Comparison of ENCODE assay signal across 14 cellular contexts in genomic region chr19:46981296-46981695, GRCh38. TPM values are rescaled to one million over a fixed set of nuclear protein-coding genes. Genes with fewer than 3 reads are reported as not detected.
DNase-seq lines count a peak whose midpoint lies in the region; ATAC-seq and TF ChIP-seq lines count a peak whose summit lies in the region.
"Had no signal": no experiment of that assay in that cellular context is flagged by ENCODE, and none has a peak within 500 bp of the region (broad histone marks: within the 10 kb centered on the region; RNA-seq: fewer than 3 reads in every experiment).

No MANE protein-coding gene starts in this region.

- H3K4me3 ChIP-seq in adipocyte (ENCODE audit: low read length) (no peak overlapping the region), right lobe of liver (no peak overlapping the region), suprapubic skin (no peak overlapping the region), lower leg skin (ENCODE audit: low read depth, poor library complexity, severe bottlenecking) (no peak overlapping the region)

- H3K9me3 ChIP-seq in adipocyte (ENCODE audit: control insufficient read depth, low read length) (no peaks in the 10 kb centered on the region), right lobe of liver (no peaks in the 10 kb centered on the region), suprapubic skin (no peaks in the 10 kb centered on the region)

- H3K36me3 Mint-ChIP-seq in activated CD4-positive, alpha-beta T cell treated with anti-CD3 and anti-CD28 coated beads, Interleukin-2, amount 10 ng/mL, durations not matched to agents 24 days and 14 days (ENCODE audit: low read depth) = peaks cover 4% of the 10 kb centered on the region
- no peaks in the 10 kb centered on the region for H3K36me3 Mint-ChIP-seq in activated naive CD4-positive, alpha-beta T cell treated with anti-CD3 and anti-CD28 coated beads, Interleukin-2, amount 10 ng/mL, durations not matched to agents 7 days and 5 days

- H3K27ac ChIP-seq in right lobe of liver (peak overlapping the region in 2 of 3 donors; percentile 45 to 97), suprapubic skin (peak overlapping the region; percentile 43)

- CTCF ChIA-PET in activated naive CD4-positive, alpha-beta T cell treated with anti-CD3 and anti-CD28 coated beads, Interleukin-2, amount 10 ng/mL, durations not matched to agents 7 days and 5 days (lab: Charles Lee) = no interaction called here

- H3K36me3 ChIP-seq in adipocyte (ENCODE audit: control insufficient read depth, insufficient read depth, low read length, severe bottlenecking) (no peaks in the 10 kb centered on the region), right lobe of liver (no peaks in the 10 kb centered on the region), suprapubic skin (no peaks in the 10 kb centered on the region)

- H3K27me3 ChIP-seq in adipocyte (replicated peaks; ENCODE audit: control insufficient read depth, insufficient read depth, low read length) (no peaks in the 10 kb centered on the region), right lobe of liver (no peaks in the 10 kb centered on the region), suprapubic skin (no peaks in the 10 kb centered on the region)

- no peak for DNase-seq in activated CD4-positive, alpha-beta T cell treated with anti-CD3 and anti-CD28 coated beads, Interleukin-2, amount 10 ng/mL, durations not matched to agents 24 days and 14 days
- DNase-seq in activated CD4-positive, alpha-beta T cell treated with anti-CD3 and anti-CD28 coated beads, Interleukin-2, amount 50 U/mL, for 48 hours = no peak
- DNase-seq in adipocyte (ENCODE audit: low read depth) = no peak
- DNase-seq in right lobe of liver = no peak
- no peak for DNase-seq in suprapubic skin (ENCODE audit: low spot score in 2 of 2)
- no peak for DNase-seq in lower leg skin (ENCODE audit: low spot score in 2 of 2)
- no peak for DNase-seq in activated naive CD4-positive, alpha-beta T cell treated with anti-CD3 and anti-CD28 coated beads, Interleukin-2, amount 10 ng/mL, durations not matched to agents 7 days and 5 days
- DNase-seq: DMS153; left cardiac atrium; NCI-H1417 treated with DMSO at 0.1 percent for 48 hours; NCI-H524 treated with DMSO at 0.1 percent for 48 hours; stimulated activated CD4-positive, alpha-beta T cell treated with anti-CD3 and anti-CD28 coated beads, Interleukin-15, amount 100 ng/mL, for 24 hours had no signal

- no peak for TF ChIP-seq CTCF in right lobe of liver (IDR thresholded peaks at IDR 0.05)
- TF ChIP-seq CTCF in suprapubic skin (IDR thresholded peaks at IDR 0.05) = no peak
- TF ChIP-seq CTCF in lower leg skin (IDR thresholded peaks at IDR 0.05) = no peak

- peak overlapping the region; percentile 20 for H3K9ac ChIP-seq in adipocyte (ENCODE audit: low read length)

- no peak for ATAC-seq in right lobe of liver
- ATAC-seq in GM18861 (IDR thresholded peaks at IDR 0.05; ENCODE audit: unreplicated experiment) = no peak
- ATAC-seq: left cardiac atrium had no signal

- TF ChIP-seq POLR2A in right lobe of liver (IDR thresholded peaks at IDR 0.05) (no peak), suprapubic skin (IDR thresholded peaks at IDR 0.05) (no peak), lower leg skin (IDR thresholded peaks at IDR 0.05) (no peak)

- H3K9me3 Mint-ChIP-seq in activated CD4-positive, alpha-beta T cell treated with anti-CD3 and anti-CD28 coated beads, Interleukin-2, amount 10 ng/mL, durations not matched to agents 24 days and 14 days = no peaks in the 10 kb centered on the region
- H3K9me3 Mint-ChIP-seq in activated naive CD4-positive, alpha-beta T cell treated with anti-CD3 and anti-CD28 coated beads, Interleukin-2, amount 10 ng/mL, durations not matched to agents 7 days and 5 days = no peaks in the 10 kb centered on the region

- no peak overlapping the region for H3K4me3 Mint-ChIP-seq in activated CD4-positive, alpha-beta T cell treated with anti-CD3 and anti-CD28 coated beads, Interleukin-2, amount 10 ng/mL, durations not matched to agents 24 days and 14 days
- no peak overlapping the region for H3K4me3 Mint-ChIP-seq in activated naive CD4-positive, alpha-beta T cell treated with anti-CD3 and anti-CD28 coated beads, Interleukin-2, amount 10 ng/mL, durations not matched to agents 7 days and 5 days

- intact Hi-C loops in activated CD4-positive, alpha-beta T cell treated with anti-CD3 and anti-CD28 coated beads, Interleukin-2, amount 10 ng/mL, durations not matched to agents 24 days and 14 days (cut with micrococcal nuclease) = no loop called here
- intact Hi-C loops in right lobe of liver (cut with DNase I) (no loop called here), lower leg skin (cut with DNase I; ENCODE audit: low total_unique reads) (no loop called here)

- peaks cover 15% of the 10 kb centered on the region for H3K4me1 Mint-ChIP-seq in activated CD4-positive, alpha-beta T cell treated with anti-CD3 and anti-CD28 coated beads, Interleukin-2, amount 10 ng/mL, durations not matched to agents 24 days and 14 days
- peaks cover 7% of the 10 kb centered on the region for H3K4me1 Mint-ChIP-seq in activated naive CD4-positive, alpha-beta T cell treated with anti-CD3 and anti-CD28 coated beads, Interleukin-2, amount 10 ng/mL, durations not matched to agents 7 days and 5 days

- H3K27me3 Mint-ChIP-seq in activated CD4-positive, alpha-beta T cell treated with anti-CD3 and anti-CD28 coated beads, Interleukin-2, amount 10 ng/mL, durations not matched to agents 24 days and 14 days = no peaks in the 10 kb centered on the region
- H3K27me3 Mint-ChIP-seq in activated naive CD4-positive, alpha-beta T cell treated with anti-CD3 and anti-CD28 coated beads, Interleukin-2, amount 10 ng/mL, durations not matched to agents 7 days and 5 days = no peaks in the 10 kb centered on the region

- 40% methylated on average over 4 of the region's 5 CpGs for WGBS in right lobe of liver (ENCODE audit: insufficient coverage, low coverage, low lambda C conversion rate, missing lambda C conversion rate)
- WGBS in suprapubic skin = 61% methylated on average over 5 of the region's 5 CpGs
- 52 to 60% methylated on average over 5 of the region's 5 CpGs for WGBS in lower leg skin, 2 donors

- TF ChIP-seq EP300 in suprapubic skin (IDR thresholded peaks at IDR 0.05) = no peak

- peak overlapping the region; percentile 34 for H3K27ac Mint-ChIP-seq in activated CD4-positive, alpha-beta T cell treated with anti-CD3 and anti-CD28 coated beads, Interleukin-2, amount 10 ng/mL, durations not matched to agents 24 days and 14 days
- H3K27ac Mint-ChIP-seq in activated naive CD4-positive, alpha-beta T cell treated with anti-CD3 and anti-CD28 coated beads, Interleukin-2, amount 10 ng/mL, durations not matched to agents 7 days and 5 days = no peak overlapping the region

- peaks cover 68% of the 10 kb centered on the region for H3K4me1 ChIP-seq in adipocyte (ENCODE audit: control insufficient read depth, insufficient read depth, low read length)
- H3K4me1 ChIP-seq in right lobe of liver = peaks cover 0 to 69% (median 33%) of the 10 kb centered on the region in 4 donors
- H3K4me1 ChIP-seq in suprapubic skin = peaks cover 73% of the 10 kb centered on the region

RNA-seq across cellular contexts. Expression of gene NPAS1, which starts 38.3 kb away (rescaled TPM):
- 0.21 and 0.47 TPM in 2 replicates for total RNA-seq in activated CD4-positive, alpha-beta T cell treated with anti-CD3 and anti-CD28 coated beads, Interleukin-2, amount 10 ng/mL, durations not matched to agents 24 days and 14 days
- total RNA-seq in right lobe of liver (1 to 10 TPM in 2 of 6 experiments, not detected in 4; 1.3 to 1.7 TPM), suprapubic skin (1 to 10 TPM; 4.7 to 6.8 (median 5.5) TPM), lower leg skin (10 to 100 TPM in 3 of 4 donors, 1 to 10 TPM in 1; 5.7 to 24.3 (median 12.6) TPM)
- total RNA-seq: ureter had no signal
